Comparison of ENCODE assay signal across 1 cellular context in genomic region chr11:134277176-134278001, GRCh38.
TF ChIP-seq lines count a peak whose summit lies in the region.

No MANE protein-coding gene starts in this region.

TF ChIP-seq in K562, 482 proteins besides CTCF, POLR2A, EP300 and RAD21:
- TF ChIP-seq MCM7 (IDR thresholded peaks at IDR 0.05) (no peak), CGGBP1 (CRISPR knock-in tag; IDR thresholded peaks at IDR 0.05) (no peak), RBM17 (IDR thresholded peaks at IDR 0.05; ENCODE audit: borderline replicate concordance, low read depth, low read length) (no peak), CCNT2 (IDR thresholded peaks at IDR 0.05; ENCODE audit: borderline replicate concordance, extremely low read depth, insufficient read length, low read depth, low read length) (no peak), ARID3A (IDR thresholded peaks at IDR 0.05; ENCODE audit: borderline replicate concordance, low read depth, low read length) (no peak), PRPF4 (IDR thresholded peaks at IDR 0.05; ENCODE audit: insufficient read depth, low read depth, low read length, poor library complexity, severe bottlenecking) (no peak), ZNF707 (CRISPR knock-in tag; conservative IDR thresholded peaks at IDR 0.05) (no peak), RB1 (IDR thresholded peaks at IDR 0.05; ENCODE audit: low read depth) (no peak), ZNF384 (IDR thresholded peaks at IDR 0.05; ENCODE audit: low read depth, low read length) (no peak), ZKSCAN1 (IDR thresholded peaks at IDR 0.05; ENCODE audit: low read depth, low read length) (no peak)
TF ChIP-seq in K562: peak in this region for 0.
